ENCODE assay signal across 9 cellular contexts in genomic region chr9:89978185-89978584, GRCh38.
DNase-seq lines count a peak whose midpoint lies in the region; ATAC-seq and TF ChIP-seq lines count a peak whose summit lies in the region.
"Had no signal": no experiment of that assay in that cellular context is flagged by ENCODE, and none has a peak within 500 bp of the region (broad histone marks: within the 10 kb centered on the region; RNA-seq: fewer than 3 reads in every experiment).

No MANE protein-coding gene starts in this region.

- H3K4me1 Mint-ChIP-seq in progenitor cell of endocrine pancreas (ENCODE audit: low read depth) = no peaks in the 10 kb centered on the region

- H3K4me3 Mint-ChIP-seq in progenitor cell of endocrine pancreas (ENCODE audit: low read depth) = no peak overlapping the region

- H3K27ac Mint-ChIP-seq in progenitor cell of endocrine pancreas = no peak overlapping the region

- peaks cover 23% of the 10 kb centered on the region for H3K27me3 Mint-ChIP-seq in progenitor cell of endocrine pancreas

- H3K36me3 Mint-ChIP-seq in progenitor cell of endocrine pancreas (ENCODE audit: insufficient read depth) = no peaks in the 10 kb centered on the region

- no peak for ATAC-seq in GM18498 (IDR thresholded peaks at IDR 0.05; ENCODE audit: unreplicated experiment)

- DNase-seq in G401 (ENCODE audit: low spot score) = peak; percentile 47
- peak; percentile 7 for DNase-seq in OCI-M1 (lab: John Stamatoyannopoulos, UW)
- DNase-seq in fibroblast of mammary gland (ENCODE audit: low read depth) = no peak
- no peak for DNase-seq in progenitor cell of endocrine pancreas (ENCODE audit: low spot score, unreplicated experiment)
- DNase-seq in stimulated activated CD4-positive, alpha-beta T cell treated with anti-CD3 and anti-CD28 coated beads, Interleukin-4, amount 100 ng/mL, for 1 hour = no peak
- DNase-seq in activated T-cell treated with anti-CD3 and anti-CD28 coated beads for 4 hours = no peak
- DNase-seq in DMS114 treated with DMSO at 0.1 percent for 48 hours (lab: John Stamatoyannopoulos, UW; ENCODE audit: unreplicated experiment) = no peak
- DNase-seq: T-helper 9 cell had no signal

- no peak overlapping the region for H3K4me3 ChIP-seq in fibroblast of mammary gland (ENCODE audit: control insufficient read depth, low read depth, low read length)

- in situ Hi-C loops in G401 (cut with HindIII; ENCODE audit: low sequenced_read_pairs) = no loop called here

- peak; percentile 38 for TF ChIP-seq CTCF in fibroblast of mammary gland (conservative IDR thresholded peaks at IDR 0.05; ENCODE audit: control insufficient read depth, insufficient read depth, low read depth, low read length)
- TF ChIP-seq CTCF in progenitor cell of endocrine pancreas (IDR thresholded peaks at IDR 0.05; ENCODE audit: unreplicated experiment) = peak; percentile 26

- no peaks in the 10 kb centered on the region for H3K9me3 Mint-ChIP-seq in progenitor cell of endocrine pancreas (ENCODE audit: low read depth)

Comparison
In these comparisons a context has a peak if more than half of its experiments do, and no peak if none do; other contexts are left out.
1. DNase-seq: peak in G401 (single experiment) and OCI-M1 (single experiment); none in fibroblast of mammary gland (single experiment), progenitor cell of endocrine pancreas (single experiment), stimulated activated CD4-positive, alpha-beta T cell treated with anti-CD3 and anti-CD28 coated beads, Interleukin-4, amount 100 ng/mL, for 1 hour (single experiment), activated T-cell treated with anti-CD3 and anti-CD28 coated beads for 4 hours (single experiment) and DMS114 treated with DMSO at 0.1 percent for 48 hours (single experiment).